Comparison of ENCODE assay signal across 8 cellular contexts in genomic region chr9:131546336-131547084, GRCh38. TPM values are rescaled to one million over a fixed set of nuclear protein-coding genes. Genes with fewer than 3 reads are reported as not detected.
DNase-seq lines count a peak whose midpoint lies in the region; ATAC-seq and TF ChIP-seq lines count a peak whose summit lies in the region.

No MANE protein-coding gene starts in this region.

- peak; percentile 53 to 66 for ATAC-seq in stimulated activated naive B cell treated with anti-CD40 and anti-IgM and Interleukin-4, amounts not matched to agents 10 μg/mL and 1 μg/mL and 100 μg/mL, for 72 hours (replicated peaks)
- ATAC-seq in HG03457 (IDR thresholded peaks at IDR 0.05; ENCODE audit: unreplicated experiment), result no peak

- no peaks in the 10 kb centered on the region for H4K20me1 ChIP-seq in Karpas-422 (ENCODE audit: insufficient read depth, low read depth, low read length)

- no peak for TF ChIP-seq CTCF in fibroblast of pulmonary artery (IDR thresholded peaks at IDR 0.05; ENCODE audit: low read length, missing control alignments)

- H3K4me3 Mint-ChIP-seq in activated T-cell treated with anti-CD3 and anti-CD28 coated beads, Interleukin-2, amount 50 U/mL, for 24 hours, result peak overlapping the region; percentile 70
- peak overlapping the region; percentile 61 to 75 for H3K4me3 Mint-ChIP-seq in stimulated activated naive B cell treated with anti-CD40 and anti-IgM and Interleukin-4, amounts not matched to agents 10 μg/mL and 1 μg/mL and 100 μg/mL, for 72 hours

- H3K79me2 ChIP-seq in Karpas-422 (ENCODE audit: low read length), result no peaks in the 10 kb centered on the region

- no peak overlapping the region for H2AFZ ChIP-seq in Karpas-422 (ENCODE audit: low read length)

- H3K9ac ChIP-seq in Karpas-422 (ENCODE audit: low read length), result no peak overlapping the region

- peaks cover 54% of the 10 kb centered on the region for H3K27me3 Mint-ChIP-seq in activated T-cell treated with anti-CD3 and anti-CD28 coated beads, Interleukin-2, amount 50 U/mL, for 24 hours
- peaks cover 50 to 62% of the 10 kb centered on the region in 2 donors for H3K27me3 Mint-ChIP-seq in stimulated activated naive B cell treated with anti-CD40 and anti-IgM and Interleukin-4, amounts not matched to agents 10 μg/mL and 1 μg/mL and 100 μg/mL, for 72 hours

- H3K4me1 Mint-ChIP-seq in activated T-cell treated with anti-CD3 and anti-CD28 coated beads, Interleukin-2, amount 50 U/mL, for 24 hours (ENCODE audit: low read depth), result peaks cover 16% of the 10 kb centered on the region
- peaks cover 6 to 13% of the 10 kb centered on the region in 2 donors for H3K4me1 Mint-ChIP-seq in stimulated activated naive B cell treated with anti-CD40 and anti-IgM and Interleukin-4, amounts not matched to agents 10 μg/mL and 1 μg/mL and 100 μg/mL, for 72 hours

- H3K27me3 ChIP-seq in Karpas-422 (ENCODE audit: low read length), result no peaks in the 10 kb centered on the region

- H3K9me2 ChIP-seq in Karpas-422 (replicated peaks; ENCODE audit: insufficient read depth, low read length), result no peaks in the 10 kb centered on the region

- H3K4me3 ChIP-seq in fibroblast of pulmonary artery (replicated peaks; ENCODE audit: low read depth, low read length) (peak overlapping the region; percentile 22), Karpas-422 (ENCODE audit: low read length) (no peak overlapping the region)

- H3K4me2 ChIP-seq in Karpas-422 (ENCODE audit: low read depth, low read length, poor library complexity, severe bottlenecking), result no peak overlapping the region

- H3K9me3 Mint-ChIP-seq in activated T-cell treated with anti-CD3 and anti-CD28 coated beads, Interleukin-2, amount 50 U/mL, for 24 hours, result peaks cover 20% of the 10 kb centered on the region
- peaks cover 20 to 26% of the 10 kb centered on the region in 2 donors for H3K9me3 Mint-ChIP-seq in stimulated activated naive B cell treated with anti-CD40 and anti-IgM and Interleukin-4, amounts not matched to agents 10 μg/mL and 1 μg/mL and 100 μg/mL, for 72 hours

- H3K36me3 ChIP-seq in Karpas-422 (ENCODE audit: insufficient read depth, low read length), result no peaks in the 10 kb centered on the region

- no peaks in the 10 kb centered on the region for H3K4me1 ChIP-seq in Karpas-422 (ENCODE audit: low read length)

- no peak for DNase-seq in activated T-cell treated with anti-CD3 and anti-CD28 coated beads, Interleukin-2, amount 50 U/mL, for 24 hours
- no peak for DNase-seq in activated T-cell treated with anti-CD3 and anti-CD28 coated beads, Interleukin-2, amount 50 U/mL, for 48 hours
- DNase-seq in RPMI8226 (peak; percentile 12), fibroblast of pulmonary artery (ENCODE audit: low read depth) (no peak), Karpas-422 (no peak)
- no peak for DNase-seq in stimulated activated naive B cell treated with anti-CD40 and anti-IgM and Interleukin-4, amounts not matched to agents 10 μg/mL and 1 μg/mL and 100 μg/mL, for 72 hours
- no peak for DNase-seq in stimulated activated CD8-positive, alpha-beta memory T cell treated with anti-CD3 and anti-CD28 coated beads, Interleukin-4, amount 100 ng/mL, for 48 hours

- H3K27ac ChIP-seq in Karpas-422 (ENCODE audit: low read length), result no peak overlapping the region

- H3K36me3 Mint-ChIP-seq in activated T-cell treated with anti-CD3 and anti-CD28 coated beads, Interleukin-2, amount 50 U/mL, for 24 hours (ENCODE audit: low read depth), result peaks cover 14% of the 10 kb centered on the region
- peaks cover 16 to 45% of the 10 kb centered on the region in 2 donors for H3K36me3 Mint-ChIP-seq in stimulated activated naive B cell treated with anti-CD40 and anti-IgM and Interleukin-4, amounts not matched to agents 10 μg/mL and 1 μg/mL and 100 μg/mL, for 72 hours

- H3K9me3 ChIP-seq in Karpas-422 (ENCODE audit: low read length), result no peaks in the 10 kb centered on the region

- no peak overlapping the region for H3K27ac Mint-ChIP-seq in activated T-cell treated with anti-CD3 and anti-CD28 coated beads, Interleukin-2, amount 50 U/mL, for 24 hours
- H3K27ac Mint-ChIP-seq in stimulated activated naive B cell treated with anti-CD40 and anti-IgM and Interleukin-4, amounts not matched to agents 10 μg/mL and 1 μg/mL and 100 μg/mL, for 72 hours, result no peak overlapping the region

RNA-seq across cellular contexts. Expression of gene PRRT1B, which starts 1.2 kb away (rescaled TPM):
- total RNA-seq in Karpas-422 (2014; rRNA removed; shearing (Covaris generic); ENCODE audit: low replicate concordance), result not detected in 2 replicates

RNA-seq across cellular contexts. Expression of gene UCK1, which starts 15.4 kb away (rescaled TPM):
- total RNA-seq in Karpas-422 (2014; rRNA removed; shearing (Covaris generic); ENCODE audit: low replicate concordance), result 8.0 and 23.5 TPM in 2 replicates

RNA-seq across cellular contexts. Expression of gene POMT1, which starts 43.8 kb away (rescaled TPM):
- 29.0 and 33.9 TPM in 2 replicates for total RNA-seq in Karpas-422 (2014; rRNA removed; shearing (Covaris generic); ENCODE audit: low replicate concordance)
